ENCODE assay signal across 15 cellular contexts in genomic region chr20:56431451-56431850, GRCh38. TPM values are rescaled to one million over a fixed set of nuclear protein-coding genes. Genes with fewer than 3 reads are reported as not detected.
DNase-seq lines count a peak whose midpoint lies in the region; ATAC-seq and TF ChIP-seq lines count a peak whose summit lies in the region.
"Had no signal": no experiment of that assay in that cellular context is flagged by ENCODE, and none has a peak within 500 bp of the region (broad histone marks: within the 10 kb centered on the region; RNA-seq: fewer than 3 reads in every experiment).

No MANE protein-coding gene starts in this region.

- H3K4me1 ChIP-seq in lower lobe of right lung (peaks cover 67% of the 10 kb centered on the region), upper lobe of right lung (peaks cover 37% of the 10 kb centered on the region), osteoblast (ENCODE audit: insufficient read depth, low read length) (peaks cover 29% of the 10 kb centered on the region)

- CTCF ChIA-PET in activated CD4-positive, alpha-beta memory T cell treated with anti-CD3 and anti-CD28 coated beads for 36 hours (lab: Charles Lee) = no interaction called here
- CTCF ChIA-PET in activated CD4-positive, alpha-beta memory T cell treated with anti-CD3 and anti-CD28 coated beads, Interleukin-2, amount 10 ng/mL, durations not matched to agents 7 days and 5 days (lab: Charles Lee) = no interaction called here
- CTCF ChIA-PET in MCF 10A (lab: Yijun Ruan, JAX) = interaction anchor here (0.5 to 0.7 kb wide), 2 partner anchors 140 to 1750 kb away, joined by 3 read pairs; no protein-coding TSS in a partner anchor

- H3K4me3 ChIP-seq in lower lobe of right lung = no peak overlapping the region
- H3K4me3 ChIP-seq in upper lobe of right lung = no peak overlapping the region
- H3K4me3 ChIP-seq in osteoblast (ENCODE audit: insufficient read depth, low read length) = no peak overlapping the region
- H3K4me3 ChIP-seq: BLaER1 had no signal

- TF ChIP-seq CTCF in lower lobe of right lung (IDR thresholded peaks at IDR 0.05) (no peak), upper lobe of right lung (IDR thresholded peaks at IDR 0.05) (no peak), MCF 10A (IDR thresholded peaks at IDR 0.05; ENCODE audit: unreplicated experiment) (no peak), osteoblast (IDR thresholded peaks at IDR 0.05; ENCODE audit: extremely low read depth, low read depth, low read length) (no peak)

- no peak overlapping the region for H3K27ac Mint-ChIP-seq in activated CD4-positive, alpha-beta memory T cell treated with anti-CD3 and anti-CD28 coated beads for 36 hours
- H3K27ac Mint-ChIP-seq in activated CD4-positive, alpha-beta memory T cell treated with anti-CD3 and anti-CD28 coated beads, Interleukin-2, amount 10 ng/mL, durations not matched to agents 7 days and 5 days = no peak overlapping the region
- H3K27ac Mint-ChIP-seq in MCF 10A (ENCODE audit: low read depth, unreplicated experiment) = no peak overlapping the region

- no peak overlapping the region for H3K4me2 ChIP-seq in osteoblast (ENCODE audit: insufficient read depth, low read length)
- H3K4me2 ChIP-seq: BLaER1 had no signal

- H3K4me1 Mint-ChIP-seq in activated CD4-positive, alpha-beta memory T cell treated with anti-CD3 and anti-CD28 coated beads for 36 hours (ENCODE audit: low read depth) = peaks cover 66% of the 10 kb centered on the region
- peaks cover 55% of the 10 kb centered on the region for H3K4me1 Mint-ChIP-seq in activated CD4-positive, alpha-beta memory T cell treated with anti-CD3 and anti-CD28 coated beads, Interleukin-2, amount 10 ng/mL, durations not matched to agents 7 days and 5 days
- peaks cover 19% of the 10 kb centered on the region for H3K4me1 Mint-ChIP-seq in MCF 10A (ENCODE audit: insufficient read depth, unreplicated experiment)

- no peaks in the 10 kb centered on the region for H3K27me3 ChIP-seq in lower lobe of right lung (ENCODE audit: low read depth)
- H3K27me3 ChIP-seq in upper lobe of right lung = no peaks in the 10 kb centered on the region
- no peaks in the 10 kb centered on the region for H3K27me3 ChIP-seq in osteoblast (ENCODE audit: insufficient read depth, low read length)
- H3K27me3 ChIP-seq: BLaER1 had no signal

- H3K36me3 ChIP-seq in lower lobe of right lung = peaks cover 4% of the 10 kb centered on the region
- no peaks in the 10 kb centered on the region for H3K36me3 ChIP-seq in upper lobe of right lung
- H3K36me3 ChIP-seq in osteoblast (ENCODE audit: insufficient read depth, low read length) = no peaks in the 10 kb centered on the region
- H3K36me3 ChIP-seq: BLaER1 had no signal

- peak; percentile 6 for DNase-seq in activated CD4-positive, alpha-beta memory T cell treated with anti-CD3 and anti-CD28 coated beads for 36 hours
- DNase-seq in activated CD4-positive, alpha-beta memory T cell treated with anti-CD3 and anti-CD28 coated beads, Interleukin-2, amount 10 ng/mL, durations not matched to agents 7 days and 5 days = no peak
- peak; percentile 4 for DNase-seq in NCI-H69 (lab: John Stamatoyannopoulos, UW)
- DNase-seq in lower lobe of right lung = no peak
- no peak for DNase-seq in upper lobe of right lung
- DNase-seq in MCF 10A (ENCODE audit: unreplicated experiment) = no peak
- no peak for DNase-seq in osteoblast (ENCODE audit: insufficient read length, low spot score, missing footprints)
- DNase-seq: CD8-positive, alpha-beta T cell; DMS79 treated with DMSO at 0.1 percent for 48 hours; HCEC 1CT; KBM-7; NCI-H345; OCI-M1; RPMI8226 had no signal

- H2AFZ ChIP-seq in osteoblast (ENCODE audit: low read length) = no peak overlapping the region

- POLR2A ChIA-PET in activated CD4-positive, alpha-beta memory T cell treated with anti-CD3 and anti-CD28 coated beads for 36 hours (lab: Charles Lee) = no interaction called here
- POLR2A ChIA-PET in activated CD4-positive, alpha-beta memory T cell treated with anti-CD3 and anti-CD28 coated beads, Interleukin-2, amount 10 ng/mL, durations not matched to agents 7 days and 5 days (lab: Charles Lee) = no interaction called here
- POLR2A ChIA-PET in MCF 10A (lab: Yijun Ruan, JAX) = no interaction called here

- no peaks in the 10 kb centered on the region for H3K9me3 Mint-ChIP-seq in activated CD4-positive, alpha-beta memory T cell treated with anti-CD3 and anti-CD28 coated beads for 36 hours
- H3K9me3 Mint-ChIP-seq in activated CD4-positive, alpha-beta memory T cell treated with anti-CD3 and anti-CD28 coated beads, Interleukin-2, amount 10 ng/mL, durations not matched to agents 7 days and 5 days = peaks cover 3% of the 10 kb centered on the region
- no peaks in the 10 kb centered on the region for H3K9me3 Mint-ChIP-seq in MCF 10A (ENCODE audit: unreplicated experiment)
- H3K9me3 Mint-ChIP-seq: CD8-positive, alpha-beta T cell had no signal

- H4K20me1 ChIP-seq in osteoblast (ENCODE audit: insufficient read depth, low read length) = no peaks in the 10 kb centered on the region
- H4K20me1 ChIP-seq: BLaER1 had no signal

- peaks cover 4% of the 10 kb centered on the region for H3K36me3 Mint-ChIP-seq in activated CD4-positive, alpha-beta memory T cell treated with anti-CD3 and anti-CD28 coated beads for 36 hours
- H3K36me3 Mint-ChIP-seq in activated CD4-positive, alpha-beta memory T cell treated with anti-CD3 and anti-CD28 coated beads, Interleukin-2, amount 10 ng/mL, durations not matched to agents 7 days and 5 days (ENCODE audit: low read depth) = peaks cover 44% of the 10 kb centered on the region
- H3K36me3 Mint-ChIP-seq in MCF 10A (ENCODE audit: insufficient read depth, unreplicated experiment) = no peaks in the 10 kb centered on the region

- ATAC-seq in lower lobe of right lung (no peak), upper lobe of right lung (no peak)
- ATAC-seq: CD8-positive, alpha-beta T cell had no signal

- H3K27ac ChIP-seq in lower lobe of right lung = peak overlapping the region; percentile 47
- H3K27ac ChIP-seq in upper lobe of right lung = peak overlapping the region; percentile 34
- H3K27ac ChIP-seq in osteoblast (ENCODE audit: low read depth, low read length) = no peak overlapping the region
- H3K27ac ChIP-seq: BLaER1 had no signal

- intact Hi-C loops in activated CD4-positive, alpha-beta memory T cell treated with anti-CD3 and anti-CD28 coated beads for 36 hours (cut with micrococcal nuclease) = no loop called here
- intact Hi-C loops in lower lobe of right lung (cut with DNase I) = no loop called here
- intact Hi-C loops in upper lobe of right lung (cut with DNase I) = no loop called here
- intact Hi-C loops in MCF 10A (cut with micrococcal nuclease) = no loop called here

- no peaks in the 10 kb centered on the region for H3K9me3 ChIP-seq in lower lobe of right lung
- H3K9me3 ChIP-seq in upper lobe of right lung = no peaks in the 10 kb centered on the region
- no peaks in the 10 kb centered on the region for H3K9me3 ChIP-seq in osteoblast (ENCODE audit: low read depth, low read length)
- H3K9me3 ChIP-seq: BLaER1 had no signal

- no peaks in the 10 kb centered on the region for H3K27me3 Mint-ChIP-seq in activated CD4-positive, alpha-beta memory T cell treated with anti-CD3 and anti-CD28 coated beads for 36 hours
- no peaks in the 10 kb centered on the region for H3K27me3 Mint-ChIP-seq in activated CD4-positive, alpha-beta memory T cell treated with anti-CD3 and anti-CD28 coated beads, Interleukin-2, amount 10 ng/mL, durations not matched to agents 7 days and 5 days
- H3K27me3 Mint-ChIP-seq in MCF 10A (ENCODE audit: insufficient read depth, unreplicated experiment) = peaks cover 14% of the 10 kb centered on the region

- H3K79me2 ChIP-seq in osteoblast (ENCODE audit: insufficient read depth, low read length) = no peaks in the 10 kb centered on the region

- no TSS peak for BruUV-seq in MCF 10A (replicated peaks; lab: Mats Ljungman, UMichigan)

- H3K4me3 Mint-ChIP-seq in activated CD4-positive, alpha-beta memory T cell treated with anti-CD3 and anti-CD28 coated beads for 36 hours = no peak overlapping the region
- no peak overlapping the region for H3K4me3 Mint-ChIP-seq in activated CD4-positive, alpha-beta memory T cell treated with anti-CD3 and anti-CD28 coated beads, Interleukin-2, amount 10 ng/mL, durations not matched to agents 7 days and 5 days
- H3K4me3 Mint-ChIP-seq in MCF 10A (ENCODE audit: unreplicated experiment) = no peak overlapping the region

RNA-seq across cellular contexts. Expression of gene CASS4, which starts 19.4 kb away (rescaled TPM):
- 1 to 10 TPM; 7.8 to 8.6 TPM for total RNA-seq in activated CD4-positive, alpha-beta memory T cell treated with anti-CD3 and anti-CD28 coated beads for 36 hours
- 10 to 100 TPM; 13.2 TPM for total RNA-seq in activated CD4-positive, alpha-beta memory T cell treated with anti-CD3 and anti-CD28 coated beads, Interleukin-2, amount 10 ng/mL, durations not matched to agents 7 days and 5 days
- total RNA-seq in lower lobe of right lung = 23.9 TPM
- total RNA-seq in upper lobe of right lung = 40.2 TPM
- not detected in 2 replicates for total RNA-seq in MCF 10A (2022)
- under 0.01 TPM in 2 replicates for total RNA-seq in osteoblast

RNA-seq across cellular contexts. Expression of gene RTF2, which starts 37.0 kb away (rescaled TPM):
- total RNA-seq in activated CD4-positive, alpha-beta memory T cell treated with anti-CD3 and anti-CD28 coated beads for 36 hours = 10 to 100 TPM; 81.8 to 83.1 TPM
- 100 to 1,000 TPM; 121 TPM for total RNA-seq in activated CD4-positive, alpha-beta memory T cell treated with anti-CD3 and anti-CD28 coated beads, Interleukin-2, amount 10 ng/mL, durations not matched to agents 7 days and 5 days
- total RNA-seq in lower lobe of right lung (68.6 TPM), upper lobe of right lung (77.4 TPM), MCF 10A (2022) (66.4 and 72.8 TPM in 2 replicates), osteoblast (69.1 and 69.8 TPM in 2 replicates)

RNA-seq across cellular contexts. Expression of gene CSTF1, which starts 39.0 kb away (rescaled TPM):
- 10 to 100 TPM; 53.9 to 56.6 TPM for total RNA-seq in activated CD4-positive, alpha-beta memory T cell treated with anti-CD3 and anti-CD28 coated beads for 36 hours
- 10 to 100 TPM; 61.5 to 64.9 TPM for total RNA-seq in activated CD4-positive, alpha-beta memory T cell treated with anti-CD3 and anti-CD28 coated beads, Interleukin-2, amount 10 ng/mL, durations not matched to agents 7 days and 5 days
- total RNA-seq in lower lobe of right lung (24.4 TPM), upper lobe of right lung (27.8 TPM), MCF 10A (2022) (30.1 and 35.1 TPM in 2 replicates), osteoblast (25.0 and 26.8 TPM in 2 replicates)

RNA-seq across cellular contexts. Expression of gene AURKA, which starts 39.4 kb away (rescaled TPM):
- 100 to 1,000 TPM in 1 of 2 experiments, 10 to 100 TPM in 1; 99.7 to 101 TPM for total RNA-seq in activated CD4-positive, alpha-beta memory T cell treated with anti-CD3 and anti-CD28 coated beads for 36 hours
- total RNA-seq in activated CD4-positive, alpha-beta memory T cell treated with anti-CD3 and anti-CD28 coated beads, Interleukin-2, amount 10 ng/mL, durations not matched to agents 7 days and 5 days = 10 to 100 TPM; 91.9 to 95.4 TPM
- total RNA-seq in lower lobe of right lung (2.5 TPM), upper lobe of right lung (1.5 TPM), MCF 10A (2022) (65.8 and 75.3 TPM in 2 replicates), osteoblast (4.7 and 8.0 TPM in 2 replicates)

Comparison
In these comparisons a context has a peak if more than half of its experiments do, and no peak if none do; other contexts are left out.
1. DNase-seq: peak in activated CD4-positive, alpha-beta memory T cell treated with anti-CD3 and anti-CD28 coated beads for 36 hours (single experiment) and NCI-H69 (single experiment); none in activated CD4-positive, alpha-beta memory T cell treated with anti-CD3 and anti-CD28 coated beads, Interleukin-2, amount 10 ng/mL, durations not matched to agents 7 days and 5 days (single experiment), lower lobe of right lung (single experiment), upper lobe of right lung (single experiment), MCF 10A (single experiment) and osteoblast (single experiment).